Comparison of ENCODE assay signal across 1 cellular context in the genomic region with DNA sequence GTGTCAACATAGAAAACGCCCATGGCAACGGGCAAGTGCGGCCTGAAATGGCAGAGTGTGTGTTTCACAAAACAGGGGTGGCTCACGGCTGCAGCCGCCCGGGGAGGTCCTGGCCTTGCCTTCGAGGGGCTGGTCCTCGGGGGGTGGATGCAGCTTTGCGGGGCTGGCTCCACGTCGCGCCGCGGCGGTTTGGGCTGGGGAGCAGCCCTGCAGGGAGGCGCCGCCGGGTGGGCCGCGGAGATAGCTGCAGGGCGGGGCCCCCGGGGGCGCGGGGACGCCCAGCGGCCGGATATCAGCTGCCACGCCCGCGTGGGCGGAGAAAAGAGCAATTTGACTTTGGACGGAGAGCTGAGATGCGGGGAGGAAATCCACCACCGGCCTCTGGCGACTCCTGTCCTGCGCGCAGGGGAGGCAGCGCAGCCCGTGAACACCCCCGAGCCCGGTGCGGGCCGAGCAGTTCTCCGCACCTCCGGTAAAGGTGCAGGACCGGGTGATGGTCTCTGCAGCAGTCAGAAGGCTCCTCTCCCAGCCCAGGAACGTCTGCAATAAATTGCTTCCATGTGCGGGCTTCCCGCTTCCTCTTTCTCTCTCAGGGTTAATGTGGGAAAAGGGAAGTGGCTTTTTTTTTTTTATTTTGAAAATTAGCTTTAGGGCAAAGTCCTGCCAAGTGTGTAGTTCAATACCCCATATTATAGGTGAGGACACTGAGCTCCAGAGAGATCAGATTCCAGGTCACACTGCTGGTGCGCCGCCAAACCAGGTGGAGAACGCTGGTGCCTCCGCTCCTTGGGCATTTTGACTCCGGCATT.
TF ChIP-seq lines count a peak whose summit lies in the region.

No MANE protein-coding gene starts in this region.

TF ChIP-seq in HEK293, 187 proteins besides CTCF, POLR2A, EP300 and RAD21 (continued from another document and continues in another):
- TF ChIP-seq, protein P1, sequence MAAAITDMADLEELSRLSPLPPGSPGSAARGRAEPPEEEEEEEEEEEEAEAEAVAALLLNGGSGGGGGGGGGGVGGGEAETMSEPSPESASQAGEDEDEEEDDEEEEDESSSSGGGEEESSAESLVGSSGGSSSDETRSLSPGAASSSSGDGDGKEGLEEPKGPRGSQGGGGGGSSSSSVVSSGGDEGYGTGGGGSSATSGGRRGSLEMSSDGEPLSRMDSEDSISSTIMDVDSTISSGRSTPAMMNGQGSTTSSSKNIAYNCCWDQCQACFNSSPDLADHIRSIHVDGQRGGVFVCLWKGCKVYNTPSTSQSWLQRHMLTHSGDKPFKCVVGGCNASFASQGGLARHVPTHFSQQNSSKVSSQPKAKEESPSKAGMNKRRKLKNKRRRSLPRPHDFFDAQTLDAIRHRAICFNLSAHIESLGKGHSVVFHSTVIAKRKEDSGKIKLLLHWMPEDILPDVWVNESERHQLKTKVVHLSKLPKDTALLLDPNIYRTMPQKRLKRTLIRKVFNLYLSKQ (tag by site-specific recombination; IDR thresholded peaks at IDR 0.05; ENCODE audit: borderline replicate concordance), result no peak
- TF ChIP-seq ZNF133 (tag by site-specific recombination; IDR thresholded peaks at IDR 0.05) (no peak), ZNF274 (IDR thresholded peaks at IDR 0.05; ENCODE audit: low read length) (no peak), ZNF274 (tag by site-specific recombination; IDR thresholded peaks at IDR 0.05; ENCODE audit: borderline replicate concordance) (no peak), ZNF623 (tag by site-specific recombination; IDR thresholded peaks at IDR 0.05) (no peak), ZNF10 (tag by site-specific recombination; IDR thresholded peaks at IDR 0.05) (peak; percentile 53; the same call in 1 of the 2 replicates), SCRT1 (tag by site-specific recombination; IDR thresholded peaks at IDR 0.05; ENCODE audit: borderline replicate concordance) (no peak), ZNF121 (tag by site-specific recombination; IDR thresholded peaks at IDR 0.05) (no peak), ZNF776 (tag by site-specific recombination; IDR thresholded peaks at IDR 0.05; ENCODE audit: borderline replicate concordance) (no peak), ZNF155 (tag by site-specific recombination; IDR thresholded peaks at IDR 0.05) (no peak), BCL11A (tag by site-specific recombination; IDR thresholded peaks at IDR 0.05; ENCODE audit: low read depth) (no peak), ZNF747 (tag by site-specific recombination; IDR thresholded peaks at IDR 0.05) (no peak), ZNF48 (tag by site-specific recombination; IDR thresholded peaks at IDR 0.05) (no peak), ZNF677 (tag by site-specific recombination; IDR thresholded peaks at IDR 0.05) (no peak), ZNF354C (tag by site-specific recombination; IDR thresholded peaks at IDR 0.05; ENCODE audit: borderline replicate concordance, low read depth) (no peak), ZNF19 (tag by site-specific recombination; IDR thresholded peaks at IDR 0.05; ENCODE audit: low read depth) (no peak), KLF1 (tag by site-specific recombination; IDR thresholded peaks at IDR 0.05) (peak; percentile 91), ZNF658 (tag by site-specific recombination; IDR thresholded peaks at IDR 0.05) (no peak), ZNF426 (tag by site-specific recombination; IDR thresholded peaks at IDR 0.05) (no peak), HOXD13 (CRISPR knock-in tag; IDR thresholded peaks at IDR 0.05; ENCODE audit: borderline replicate concordance) (no peak), ZNF239 (tag by site-specific recombination; IDR thresholded peaks at IDR 0.05) (no peak), RBAK (tag by site-specific recombination; IDR thresholded peaks at IDR 0.05) (no peak), ZNF624 (tag by site-specific recombination; IDR thresholded peaks at IDR 0.05) (no peak), KLF9 (tag by site-specific recombination; IDR thresholded peaks at IDR 0.05; ENCODE audit: low read depth) (0 out of 2 replicates have a peak, but pooled peaks have one; percentile 27), ZNF169 (tag by site-specific recombination; IDR thresholded peaks at IDR 0.05) (no peak), ZNF560 (tag by site-specific recombination; IDR thresholded peaks at IDR 0.05; ENCODE audit: borderline replicate concordance) (no peak), ZNF214 (tag by site-specific recombination; IDR thresholded peaks at IDR 0.05; ENCODE audit: borderline replicate concordance) (no peak), ZNF324 (tag by site-specific recombination; IDR thresholded peaks at IDR 0.05) (no peak), ZNF549 (tag by site-specific recombination; IDR thresholded peaks at IDR 0.05) (no peak), ZBTB21 (tag by site-specific recombination; IDR thresholded peaks at IDR 0.05) (no peak), ZNF548 (tag by site-specific recombination; IDR thresholded peaks at IDR 0.05) (no peak), ZNF266 (tag by site-specific recombination; IDR thresholded peaks at IDR 0.05; ENCODE audit: low read depth) (no peak), ZNF394 (tag by site-specific recombination; IDR thresholded peaks at IDR 0.05; ENCODE audit: borderline replicate concordance) (no peak), ZBTB1 (tag by site-specific recombination; IDR thresholded peaks at IDR 0.05) (no peak), KLF16 (tag by site-specific recombination; IDR thresholded peaks at IDR 0.05) (no peak), ZNF302 (tag by site-specific recombination; IDR thresholded peaks at IDR 0.05; ENCODE audit: low read depth) (no peak), TCF7L2 (IDR thresholded peaks at IDR 0.05; ENCODE audit: borderline replicate concordance, low read depth, low read length) (no peak), ZNF654 (tag by site-specific recombination; IDR thresholded peaks at IDR 0.05; ENCODE audit: low read depth) (no peak), ZNF530 (tag by site-specific recombination; IDR thresholded peaks at IDR 0.05; ENCODE audit: low read depth) (no peak), ZXDB (tag by site-specific recombination; IDR thresholded peaks at IDR 0.05) (peak; percentile 41; the same call in 1 of the 2 replicates), ZFP37 (tag by site-specific recombination; IDR thresholded peaks at IDR 0.05) (no peak), GLI2 (tag by site-specific recombination; IDR thresholded peaks at IDR 0.05; ENCODE audit: borderline replicate concordance, low read depth) (no peak), ZNF140 (tag by site-specific recombination; IDR thresholded peaks at IDR 0.05) (no peak), ZNF2 (tag by site-specific recombination; IDR thresholded peaks at IDR 0.05) (no peak)
- TF ChIP-seq, protein P2, sequence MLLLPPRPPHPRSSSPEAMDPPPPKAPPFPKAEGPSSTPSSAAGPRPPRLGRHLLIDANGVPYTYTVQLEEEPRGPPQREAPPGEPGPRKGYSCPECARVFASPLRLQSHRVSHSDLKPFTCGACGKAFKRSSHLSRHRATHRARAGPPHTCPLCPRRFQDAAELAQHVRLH (tag by site-specific recombination; IDR thresholded peaks at IDR 0.05), result no peak
- TF ChIP-seq, protein P3, sequence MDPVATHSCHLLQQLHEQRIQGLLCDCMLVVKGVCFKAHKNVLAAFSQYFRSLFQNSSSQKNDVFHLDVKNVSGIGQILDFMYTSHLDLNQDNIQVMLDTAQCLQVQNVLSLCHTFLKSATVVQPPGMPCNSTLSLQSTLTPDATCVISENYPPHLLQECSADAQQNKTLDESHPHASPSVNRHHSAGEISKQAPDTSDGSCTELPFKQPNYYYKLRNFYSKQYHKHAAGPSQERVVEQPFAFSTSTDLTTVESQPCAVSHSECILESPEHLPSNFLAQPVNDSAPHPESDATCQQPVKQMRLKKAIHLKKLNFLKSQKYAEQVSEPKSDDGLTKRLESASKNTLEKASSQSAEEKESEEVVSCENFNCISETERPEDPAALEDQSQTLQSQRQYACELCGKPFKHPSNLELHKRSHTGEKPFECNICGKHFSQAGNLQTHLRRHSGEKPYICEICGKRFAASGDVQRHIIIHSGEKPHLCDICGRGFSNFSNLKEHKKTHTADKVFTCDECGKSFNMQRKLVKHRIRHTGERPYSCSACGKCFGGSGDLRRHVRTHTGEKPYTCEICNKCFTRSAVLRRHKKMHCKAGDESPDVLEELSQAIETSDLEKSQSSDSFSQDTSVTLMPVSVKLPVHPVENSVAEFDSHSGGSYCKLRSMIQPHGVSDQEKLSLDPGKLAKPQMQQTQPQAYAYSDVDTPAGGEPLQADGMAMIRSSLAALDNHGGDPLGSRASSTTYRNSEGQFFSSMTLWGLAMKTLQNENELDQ (tag by site-specific recombination; IDR thresholded peaks at IDR 0.05; ENCODE audit: low read depth), result no peak
- TF ChIP-seq, protein P4, sequence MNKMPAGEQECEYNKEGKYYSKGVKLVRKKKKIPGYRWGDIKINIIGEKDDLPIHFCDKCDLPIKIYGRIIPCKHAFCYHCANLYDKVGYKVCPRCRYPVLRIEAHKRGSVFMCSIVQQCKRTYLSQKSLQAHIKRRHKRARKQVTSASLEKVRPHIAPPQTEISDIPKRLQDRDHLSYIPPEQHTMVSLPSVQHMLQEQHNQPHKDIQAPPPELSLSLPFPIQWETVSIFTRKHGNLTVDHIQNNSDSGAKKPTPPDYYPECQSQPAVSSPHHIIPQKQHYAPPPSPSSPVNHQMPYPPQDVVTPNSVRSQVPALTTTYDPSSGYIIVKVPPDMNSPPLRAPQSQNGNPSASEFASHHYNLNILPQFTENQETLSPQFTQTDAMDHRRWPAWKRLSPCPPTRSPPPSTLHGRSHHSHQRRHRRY (tag by site-specific recombination; IDR thresholded peaks at IDR 0.05), result no peak
- TF ChIP-seq, protein P5, sequence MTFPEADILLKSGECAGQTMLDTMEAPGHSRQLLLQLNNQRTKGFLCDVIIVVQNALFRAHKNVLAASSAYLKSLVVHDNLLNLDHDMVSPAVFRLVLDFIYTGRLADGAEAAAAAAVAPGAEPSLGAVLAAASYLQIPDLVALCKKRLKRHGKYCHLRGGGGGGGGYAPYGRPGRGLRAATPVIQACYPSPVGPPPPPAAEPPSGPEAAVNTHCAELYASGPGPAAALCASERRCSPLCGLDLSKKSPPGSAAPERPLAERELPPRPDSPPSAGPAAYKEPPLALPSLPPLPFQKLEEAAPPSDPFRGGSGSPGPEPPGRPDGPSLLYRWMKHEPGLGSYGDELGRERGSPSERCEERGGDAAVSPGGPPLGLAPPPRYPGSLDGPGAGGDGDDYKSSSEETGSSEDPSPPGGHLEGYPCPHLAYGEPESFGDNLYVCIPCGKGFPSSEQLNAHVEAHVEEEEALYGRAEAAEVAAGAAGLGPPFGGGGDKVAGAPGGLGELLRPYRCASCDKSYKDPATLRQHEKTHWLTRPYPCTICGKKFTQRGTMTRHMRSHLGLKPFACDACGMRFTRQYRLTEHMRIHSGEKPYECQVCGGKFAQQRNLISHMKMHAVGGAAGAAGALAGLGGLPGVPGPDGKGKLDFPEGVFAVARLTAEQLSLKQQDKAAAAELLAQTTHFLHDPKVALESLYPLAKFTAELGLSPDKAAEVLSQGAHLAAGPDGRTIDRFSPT (tag by site-specific recombination; IDR thresholded peaks at IDR 0.05), result no peak
- TF ChIP-seq, protein P6, sequence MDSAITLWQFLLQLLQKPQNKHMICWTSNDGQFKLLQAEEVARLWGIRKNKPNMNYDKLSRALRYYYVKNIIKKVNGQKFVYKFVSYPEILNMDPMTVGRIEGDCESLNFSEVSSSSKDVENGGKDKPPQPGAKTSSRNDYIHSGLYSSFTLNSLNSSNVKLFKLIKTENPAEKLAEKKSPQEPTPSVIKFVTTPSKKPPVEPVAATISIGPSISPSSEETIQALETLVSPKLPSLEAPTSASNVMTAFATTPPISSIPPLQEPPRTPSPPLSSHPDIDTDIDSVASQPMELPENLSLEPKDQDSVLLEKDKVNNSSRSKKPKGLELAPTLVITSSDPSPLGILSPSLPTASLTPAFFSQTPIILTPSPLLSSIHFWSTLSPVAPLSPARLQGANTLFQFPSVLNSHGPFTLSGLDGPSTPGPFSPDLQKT (IDR thresholded peaks at IDR 0.05; ENCODE audit: borderline replicate concordance, low read depth, low read length), result no peak
- TF ChIP-seq, protein P7, sequence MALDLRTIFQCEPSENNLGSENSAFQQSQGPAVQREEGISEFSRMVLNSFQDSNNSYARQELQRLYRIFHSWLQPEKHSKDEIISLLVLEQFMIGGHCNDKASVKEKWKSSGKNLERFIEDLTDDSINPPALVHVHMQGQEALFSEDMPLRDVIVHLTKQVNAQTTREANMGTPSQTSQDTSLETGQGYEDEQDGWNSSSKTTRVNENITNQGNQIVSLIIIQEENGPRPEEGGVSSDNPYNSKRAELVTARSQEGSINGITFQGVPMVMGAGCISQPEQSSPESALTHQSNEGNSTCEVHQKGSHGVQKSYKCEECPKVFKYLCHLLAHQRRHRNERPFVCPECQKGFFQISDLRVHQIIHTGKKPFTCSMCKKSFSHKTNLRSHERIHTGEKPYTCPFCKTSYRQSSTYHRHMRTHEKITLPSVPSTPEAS (tag by site-specific recombination; IDR thresholded peaks at IDR 0.05), result no peak
- TF ChIP-seq, protein P8, sequence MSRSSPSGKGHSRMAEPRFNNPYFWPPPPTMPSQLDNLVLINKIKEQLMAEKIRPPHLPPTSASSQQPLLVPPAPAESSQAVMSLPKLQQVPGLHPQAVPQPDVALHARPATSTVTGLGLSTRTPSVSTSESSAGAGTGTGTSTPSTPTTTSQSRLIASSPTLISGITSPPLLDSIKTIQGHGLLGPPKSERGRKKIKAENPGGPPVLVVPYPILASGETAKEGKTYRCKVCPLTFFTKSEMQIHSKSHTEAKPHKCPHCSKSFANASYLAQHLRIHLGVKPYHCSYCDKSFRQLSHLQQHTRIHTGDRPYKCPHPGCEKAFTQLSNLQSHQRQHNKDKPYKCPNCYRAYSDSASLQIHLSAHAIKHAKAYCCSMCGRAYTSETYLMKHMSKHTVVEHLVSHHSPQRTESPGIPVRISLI (tag by site-specific recombination; IDR thresholded peaks at IDR 0.05), result no peak
- TF ChIP-seq, protein P9, sequence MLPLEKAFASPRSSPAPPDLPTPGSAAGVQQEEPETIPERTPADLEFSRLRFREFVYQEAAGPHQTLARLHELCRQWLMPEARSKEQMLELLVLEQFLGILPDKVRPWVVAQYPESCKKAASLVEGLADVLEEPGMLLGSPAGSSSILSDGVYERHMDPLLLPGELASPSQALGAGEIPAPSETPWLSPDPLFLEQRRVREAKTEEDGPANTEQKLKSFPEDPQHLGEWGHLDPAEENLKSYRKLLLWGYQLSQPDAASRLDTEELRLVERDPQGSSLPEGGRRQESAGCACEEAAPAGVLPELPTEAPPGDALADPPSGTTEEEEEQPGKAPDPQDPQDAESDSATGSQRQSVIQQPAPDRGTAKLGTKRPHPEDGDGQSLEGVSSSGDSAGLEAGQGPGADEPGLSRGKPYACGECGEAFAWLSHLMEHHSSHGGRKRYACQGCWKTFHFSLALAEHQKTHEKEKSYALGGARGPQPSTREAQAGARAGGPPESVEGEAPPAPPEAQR (tag by site-specific recombination; IDR thresholded peaks at IDR 0.05), result no peak
- TF ChIP-seq, protein P10, sequence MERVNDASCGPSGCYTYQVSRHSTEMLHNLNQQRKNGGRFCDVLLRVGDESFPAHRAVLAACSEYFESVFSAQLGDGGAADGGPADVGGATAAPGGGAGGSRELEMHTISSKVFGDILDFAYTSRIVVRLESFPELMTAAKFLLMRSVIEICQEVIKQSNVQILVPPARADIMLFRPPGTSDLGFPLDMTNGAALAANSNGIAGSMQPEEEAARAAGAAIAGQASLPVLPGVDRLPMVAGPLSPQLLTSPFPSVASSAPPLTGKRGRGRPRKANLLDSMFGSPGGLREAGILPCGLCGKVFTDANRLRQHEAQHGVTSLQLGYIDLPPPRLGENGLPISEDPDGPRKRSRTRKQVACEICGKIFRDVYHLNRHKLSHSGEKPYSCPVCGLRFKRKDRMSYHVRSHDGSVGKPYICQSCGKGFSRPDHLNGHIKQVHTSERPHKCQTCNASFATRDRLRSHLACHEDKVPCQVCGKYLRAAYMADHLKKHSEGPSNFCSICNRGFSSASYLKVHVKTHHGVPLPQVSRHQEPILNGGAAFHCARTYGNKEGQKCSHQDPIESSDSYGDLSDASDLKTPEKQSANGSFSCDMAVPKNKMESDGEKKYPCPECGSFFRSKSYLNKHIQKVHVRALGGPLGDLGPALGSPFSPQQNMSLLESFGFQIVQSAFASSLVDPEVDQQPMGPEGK (tag by site-specific recombination; IDR thresholded peaks at IDR 0.05), result peak; percentile 70
